ENCODE assay signal across 8 cellular contexts in the genomic region with DNA sequence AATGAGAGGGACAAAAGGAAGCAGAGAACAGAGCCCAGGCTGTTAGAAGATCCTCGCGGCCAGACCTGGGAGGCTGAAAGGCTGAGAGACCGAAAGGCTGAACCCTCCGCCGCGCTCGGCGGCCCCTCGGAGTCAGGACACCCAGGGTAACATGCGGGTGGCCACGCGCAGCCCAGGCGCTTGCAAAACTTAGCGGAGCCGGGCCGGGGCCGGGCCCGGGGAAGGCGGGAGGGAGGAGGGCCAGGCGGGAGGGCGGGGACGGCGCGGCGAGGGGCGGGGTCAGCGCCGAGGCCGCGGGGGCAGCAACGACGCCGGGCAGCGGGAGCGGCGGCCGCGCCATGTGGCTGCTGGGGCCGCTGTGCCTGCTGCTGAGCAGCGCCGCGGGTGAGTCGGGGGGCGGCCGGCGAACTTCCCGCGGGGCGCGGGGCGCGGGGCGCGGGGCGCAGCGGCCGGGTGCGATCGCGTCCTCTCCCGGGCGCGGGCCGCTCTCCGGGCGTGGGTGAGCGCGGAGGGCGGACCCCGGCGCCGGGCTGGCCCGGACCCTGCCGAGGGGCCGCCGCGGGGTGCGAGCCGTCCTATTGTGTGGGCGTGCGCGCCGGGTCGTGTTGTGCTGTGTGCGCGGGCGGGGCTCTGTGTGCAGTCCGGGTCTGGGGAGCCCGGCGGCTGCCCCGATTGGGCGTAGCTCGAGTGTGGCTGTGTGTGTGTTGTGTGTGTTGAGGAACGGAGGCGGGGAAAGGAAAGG.
DNase-seq lines count a peak whose midpoint lies in the region; ATAC-seq and TF ChIP-seq lines count a peak whose summit lies in the region.

A gene with protein sequence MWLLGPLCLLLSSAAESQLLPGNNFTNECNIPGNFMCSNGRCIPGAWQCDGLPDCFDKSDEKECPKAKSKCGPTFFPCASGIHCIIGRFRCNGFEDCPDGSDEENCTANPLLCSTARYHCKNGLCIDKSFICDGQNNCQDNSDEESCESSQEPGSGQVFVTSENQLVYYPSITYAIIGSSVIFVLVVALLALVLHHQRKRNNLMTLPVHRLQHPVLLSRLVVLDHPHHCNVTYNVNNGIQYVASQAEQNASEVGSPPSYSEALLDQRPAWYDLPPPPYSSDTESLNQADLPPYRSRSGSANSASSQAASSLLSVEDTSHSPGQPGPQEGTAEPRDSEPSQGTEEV (plus strand): TSS at position 302 of the 742 bp plus-strand sequence. CDS start 37 bp downstream, at position 339.

- DNase-seq in AG04449 (ENCODE audit: low read depth, low spot score), result no peak
- DNase-seq in NCI-H748 (lab: John Stamatoyannopoulos, UW; ENCODE audit: unreplicated experiment), result peak; percentile 97
- peak; percentile 27 for DNase-seq in activated T-cell treated with anti-CD3 and anti-CD28 coated beads, Interleukin-2, amount 50 U/mL, for 1 hour
- peak; percentile 77 for DNase-seq in fibroblast of gingiva (ENCODE audit: low read depth)
- peak; percentile 66 for DNase-seq in stimulated activated naive CD8-positive, alpha-beta T cell treated with anti-CD3 and anti-CD28 coated beads, Interleukin-15, Interleukin-2, amounts not matched to agents 100 U/mL and 50 U/mL, for 24 hours

- H3K4me3 ChIP-seq in AG04449 (ENCODE audit: low read depth, low read length) (peak within 1 kb of the TSS; percentile 59), muscle layer of colon (ENCODE audit: low read depth in 1 of 2, low read length in 2 of 2) (peak within 1 kb of the TSS; percentile 28 to 76)

- ATAC-seq in GM18909 (IDR thresholded peaks at IDR 0.05; ENCODE audit: poor library complexity, unreplicated experiment) (peak; percentile 75), HG03280 (IDR thresholded peaks at IDR 0.05; ENCODE audit: unreplicated experiment) (peak; percentile 53)
- peak; percentile 78 for ATAC-seq in stimulated activated naive CD8-positive, alpha-beta T cell treated with anti-CD3 and anti-CD28 coated beads, Interleukin-15, Interleukin-2, amounts not matched to agents 100 U/mL and 50 U/mL, for 24 hours

- TF ChIP-seq CTCF in AG04449 (IDR thresholded peaks at IDR 0.05; ENCODE audit: insufficient read depth, low read length, missing control alignments), result no peak

- CTCF ChIA-PET in AG04449 (lab: Yijun Ruan, JAX), result interaction anchor here (0.7 kb wide), 1 partner anchor 315 kb away, joined by 3 read pairs; no protein-coding TSS in a partner anchor

- H3K27me3 ChIP-seq in muscle layer of colon (ENCODE audit: control insufficient read depth in 1 of 2, insufficient read depth in 2 of 2, low read length in 2 of 2), result no peaks in the 10 kb centered on the region

- H3K36me3 ChIP-seq in muscle layer of colon (ENCODE audit: insufficient read depth, low read length), result no peaks in the 10 kb centered on the region

- H3K9me3 ChIP-seq in muscle layer of colon (ENCODE audit: low read length), result no peaks in the 10 kb centered on the region

- POLR2A ChIA-PET in AG04449 (lab: Yijun Ruan, JAX), result interaction anchor here (0.7 kb wide), 1 partner anchor 43 kb away, joined by 3 read pairs; no protein-coding TSS in a partner anchor

- H3K4me1 ChIP-seq in muscle layer of colon (ENCODE audit: insufficient read depth, low read length), result peaks cover 19% of the 10 kb centered on the region

- peak within 1 kb of the TSS; percentile 46 for H3K9ac ChIP-seq in muscle layer of colon (ENCODE audit: low read length)

- no peak within 1 kb of the TSS for H3K27ac ChIP-seq in muscle layer of colon (ENCODE audit: low read depth, low read length)
